Comparison of ENCODE assay signal across 2 cellular contexts in the genomic region with DNA sequence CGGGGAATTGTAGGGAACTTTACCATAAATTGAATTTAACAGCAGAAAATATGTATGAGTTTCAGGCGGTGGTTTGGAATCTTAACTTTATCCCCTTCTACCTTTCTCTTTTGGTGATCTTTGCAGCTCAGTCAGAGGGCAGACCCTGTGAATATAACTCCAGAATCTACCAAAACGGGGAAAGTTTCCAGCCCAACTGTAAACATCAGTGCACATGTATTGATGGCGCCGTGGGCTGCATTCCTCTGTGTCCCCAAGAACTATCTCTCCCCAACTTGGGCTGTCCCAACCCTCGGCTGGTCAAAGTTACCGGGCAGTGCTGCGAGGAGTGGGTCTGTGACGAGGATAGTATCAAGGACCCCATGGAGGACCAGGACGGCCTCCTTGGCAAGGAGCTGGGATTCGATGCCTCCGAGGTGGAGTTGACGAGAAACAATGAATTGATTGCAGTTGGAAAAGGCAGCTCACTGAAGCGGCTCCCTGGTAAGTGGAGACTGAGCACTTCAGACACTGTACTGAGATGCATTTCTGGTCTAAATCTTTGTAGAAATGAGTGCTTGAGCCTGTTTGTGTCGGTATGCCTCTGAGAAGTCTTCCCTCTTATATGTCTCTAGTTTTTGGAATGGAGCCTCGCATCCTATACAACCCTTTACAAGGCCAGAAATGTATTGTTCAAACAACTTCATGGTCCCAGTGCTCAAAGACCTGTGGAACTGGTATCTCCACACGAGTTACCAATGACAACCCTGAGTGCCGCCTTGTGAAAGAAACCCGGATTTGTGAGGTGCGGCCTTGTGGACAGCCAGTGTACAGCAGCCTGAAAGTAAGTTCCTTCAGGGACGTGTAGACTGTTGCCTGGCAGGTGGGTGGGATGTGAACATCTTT.
TF ChIP-seq lines count a peak whose summit lies in the region.

No MANE protein-coding gene starts in this region.

TF ChIP-seq in GM23338, 12 proteins besides CTCF, POLR2A, EP300 and RAD21 (continued from another document):
- TF ChIP-seq, protein P1, sequence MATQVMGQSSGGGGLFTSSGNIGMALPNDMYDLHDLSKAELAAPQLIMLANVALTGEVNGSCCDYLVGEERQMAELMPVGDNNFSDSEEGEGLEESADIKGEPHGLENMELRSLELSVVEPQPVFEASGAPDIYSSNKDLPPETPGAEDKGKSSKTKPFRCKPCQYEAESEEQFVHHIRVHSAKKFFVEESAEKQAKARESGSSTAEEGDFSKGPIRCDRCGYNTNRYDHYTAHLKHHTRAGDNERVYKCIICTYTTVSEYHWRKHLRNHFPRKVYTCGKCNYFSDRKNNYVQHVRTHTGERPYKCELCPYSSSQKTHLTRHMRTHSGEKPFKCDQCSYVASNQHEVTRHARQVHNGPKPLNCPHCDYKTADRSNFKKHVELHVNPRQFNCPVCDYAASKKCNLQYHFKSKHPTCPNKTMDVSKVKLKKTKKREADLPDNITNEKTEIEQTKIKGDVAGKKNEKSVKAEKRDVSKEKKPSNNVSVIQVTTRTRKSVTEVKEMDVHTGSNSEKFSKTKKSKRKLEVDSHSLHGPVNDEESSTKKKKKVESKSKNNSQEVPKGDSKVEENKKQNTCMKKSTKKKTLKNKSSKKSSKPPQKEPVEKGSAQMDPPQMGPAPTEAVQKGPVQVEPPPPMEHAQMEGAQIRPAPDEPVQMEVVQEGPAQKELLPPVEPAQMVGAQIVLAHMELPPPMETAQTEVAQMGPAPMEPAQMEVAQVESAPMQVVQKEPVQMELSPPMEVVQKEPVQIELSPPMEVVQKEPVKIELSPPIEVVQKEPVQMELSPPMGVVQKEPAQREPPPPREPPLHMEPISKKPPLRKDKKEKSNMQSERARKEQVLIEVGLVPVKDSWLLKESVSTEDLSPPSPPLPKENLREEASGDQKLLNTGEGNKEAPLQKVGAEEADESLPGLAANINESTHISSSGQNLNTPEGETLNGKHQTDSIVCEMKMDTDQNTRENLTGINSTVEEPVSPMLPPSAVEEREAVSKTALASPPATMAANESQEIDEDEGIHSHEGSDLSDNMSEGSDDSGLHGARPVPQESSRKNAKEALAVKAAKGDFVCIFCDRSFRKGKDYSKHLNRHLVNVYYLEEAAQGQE (IDR thresholded peaks at IDR 0.05; ENCODE audit: unreplicated experiment): no peak

TF ChIP-seq in SK-N-SH, 30 proteins besides CTCF, POLR2A, EP300 and RAD21 (continued from another document):
- TF ChIP-seq POLR2AphosphoS5 (IDR thresholded peaks at IDR 0.05; ENCODE audit: low read depth, low read length) (peak; percentile 30), NFIC (IDR thresholded peaks at IDR 0.05; ENCODE audit: borderline replicate concordance) (peak; percentile 17; the same call in 1 of the 2 replicates), RFX5 (IDR thresholded peaks at IDR 0.05; ENCODE audit: low read length) (no peak), IRF3 (IDR thresholded peaks at IDR 0.05; ENCODE audit: low read depth, low read length) (no peak), TEAD4 (IDR thresholded peaks at IDR 0.05; ENCODE audit: borderline replicate concordance, insufficient read depth) (0 out of 2 replicates have a peak, but pooled peaks have one; percentile 20), JUND (IDR thresholded peaks at IDR 0.05) (peak; percentile 13; the same call in 1 of the 2 replicates), MEF2A (IDR thresholded peaks at IDR 0.05; ENCODE audit: borderline replicate concordance, low read depth) (no peak), EZH2phosphoT487 (IDR thresholded peaks at IDR 0.05; ENCODE audit: borderline replicate concordance, low read depth) (no peak), TAF1 (IDR thresholded peaks at IDR 0.05; ENCODE audit: borderline replicate concordance, low read depth, low read length) (0 out of 2 replicates have a peak, but pooled peaks have one; percentile 6), USF2 (IDR thresholded peaks at IDR 0.05; ENCODE audit: borderline replicate concordance, low read depth, low read length) (no peak), ELF1 (IDR thresholded peaks at IDR 0.05) (no peak; the same call in 1 of the 2 replicates), SMC3 (IDR thresholded peaks at IDR 0.05; ENCODE audit: low read depth, low read length) (peak; percentile 20; the same call in 1 of the 2 replicates), RXRA (IDR thresholded peaks at IDR 0.05; ENCODE audit: borderline replicate concordance, low read depth) (no peak), FOSL2 (IDR thresholded peaks at IDR 0.05; ENCODE audit: borderline replicate concordance, low read depth) (no peak)
TF ChIP-seq in SK-N-SH: peak in this region for 9.
